In the genomic region with DNA sequence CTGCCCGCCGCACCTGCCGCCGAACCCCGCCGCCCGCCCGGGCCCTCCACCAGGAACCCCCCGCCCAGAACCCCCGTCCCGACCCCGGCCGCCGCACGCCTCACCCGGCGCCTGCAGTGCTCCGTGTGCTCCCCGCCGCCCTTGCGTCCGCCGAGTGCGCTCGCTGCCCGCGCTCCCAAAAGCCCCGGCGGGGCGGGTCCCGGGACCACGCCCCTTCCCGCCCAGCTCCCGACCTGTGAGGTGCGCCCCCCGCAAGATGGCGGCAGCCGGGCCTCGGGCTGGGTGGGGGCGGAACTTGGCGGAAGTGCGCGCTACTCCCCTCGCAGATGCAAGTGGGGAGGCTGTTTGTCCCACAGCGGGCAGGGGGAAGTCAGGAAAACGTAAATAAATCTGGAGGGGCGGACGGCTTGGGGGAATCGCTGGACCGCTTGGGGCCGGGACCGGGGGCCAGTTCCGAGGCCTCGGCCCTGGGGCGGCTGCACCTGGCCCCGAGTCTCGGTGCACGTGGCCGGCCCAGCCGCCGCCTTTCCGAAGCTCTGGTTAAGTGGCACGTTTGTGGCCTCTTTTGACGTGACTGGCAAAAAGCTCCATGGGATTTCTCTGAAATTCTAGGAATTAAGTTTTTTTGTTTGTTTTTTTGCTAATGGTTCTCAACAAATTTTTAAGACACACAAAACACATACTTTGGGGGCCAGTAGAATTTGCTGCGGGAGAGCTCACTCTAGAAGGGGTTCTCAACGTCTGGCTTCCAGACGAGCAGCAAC, we compare ENCODE assay signal across 1 cellular context.
TF ChIP-seq lines count a peak whose summit lies in the region.

Gene EZR, minus strand, starts transcription at position 156 of the 764 bp plus-strand sequence. CDS start 1,275 bp downstream, outside the sequence.

TF ChIP-seq in GM12878, 131 proteins besides CTCF, POLR2A, EP300 and RAD21 (continued from another document and continues in another):
- TF ChIP-seq CEBPZ (IDR thresholded peaks at IDR 0.05; ENCODE audit: low read depth, low read length) (no peak), ZBTB33 (IDR thresholded peaks at IDR 0.05) (no peak), RAD51 (IDR thresholded peaks at IDR 0.05) (no peak), SPI1 (IDR thresholded peaks at IDR 0.05; ENCODE audit: borderline replicate concordance, insufficient read depth, low read depth, low read length) (peak; percentile 46; the same call in 1 of the 2 replicates), MEF2B (IDR thresholded peaks at IDR 0.05; ENCODE audit: partially characterized antibody, poor library complexity, severe bottlenecking) (peak; percentile 53), NKRF (conservative IDR thresholded peaks at IDR 0.05) (peak; percentile 27; the same call in 1 of the 2 replicates), FOXM1 (IDR thresholded peaks at IDR 0.05; ENCODE audit: low read depth, low read length) (0 out of 2 replicates have a peak, but pooled peaks have one; percentile 20), DPF2 (IDR thresholded peaks at IDR 0.05) (0 out of 2 replicates have a peak, but pooled peaks have one; percentile 28), GABPA (IDR thresholded peaks at IDR 0.05; ENCODE audit: low read depth) (0 out of 2 replicates have a peak, but pooled peaks have one; percentile 25), EGR1 (IDR thresholded peaks at IDR 0.05; ENCODE audit: borderline replicate concordance in 1 of 2, low read depth in 2 of 2, low read length in 2 of 2) (peak in 1 of 2 experiments; percentile 72; a peak in 2 of 3 replicates), IKZF2 (IDR thresholded peaks at IDR 0.05) (peak; percentile 37 to 40; a peak in 2 of 4 replicates), POU2F2 (IDR thresholded peaks at IDR 0.05; ENCODE audit: borderline replicate concordance, low read depth, low read length) (peak; percentile 29; the same call in 1 of the 3 replicates), FOXK2 (IDR thresholded peaks at IDR 0.05) (no peak), NFIC (IDR thresholded peaks at IDR 0.05; ENCODE audit: low read depth, low read length) (no peak), CHD4 (IDR thresholded peaks at IDR 0.05) (no peak), KLF5 (IDR thresholded peaks at IDR 0.05; ENCODE audit: partially characterized antibody) (no peak), SREBF2 (IDR thresholded peaks at IDR 0.05; ENCODE audit: low read length) (no peak), POLR2AphosphoS2 (IDR thresholded peaks at IDR 0.05; ENCODE audit: low read depth, low read length) (peak; percentile 74; the same call in 1 of the 2 replicates), IKZF1 (conservative IDR thresholded peaks at IDR 0.05) (peak; percentile 72; the same call in 1 of the 2 replicates), TAF1 (IDR thresholded peaks at IDR 0.05; ENCODE audit: borderline replicate concordance, low read depth, low read length) (peak; percentile 90; the same call in 1 of the 2 replicates), RB1 (IDR thresholded peaks at IDR 0.05; ENCODE audit: borderline replicate concordance) (peak; percentile 54; the same call in 1 of the 2 replicates), MTA3 (IDR thresholded peaks at IDR 0.05; ENCODE audit: borderline replicate concordance, low read length) (no peak), IRF4 (IDR thresholded peaks at IDR 0.05; ENCODE audit: low read depth, low read length) (no peak), RELB (IDR thresholded peaks at IDR 0.05; ENCODE audit: low read depth) (peak; percentile 19; the same call in 1 of the 2 replicates), SIN3A (IDR thresholded peaks at IDR 0.05; ENCODE audit: low read depth, low read length) (peak; percentile 67; the same call in 1 of the 2 replicates), ZNF24 (IDR thresholded peaks at IDR 0.05) (0 out of 2 replicates have a peak, but pooled peaks have one; percentile 2), BHLHE40 (IDR thresholded peaks at IDR 0.05; ENCODE audit: borderline replicate concordance in 1 of 2, low read depth in 2 of 2, low read length in 1 of 2) (peak; percentile 60; a peak in 3 of 4 replicates), STAT1 (conservative IDR thresholded peaks at IDR 0.05) (no peak), EZH2 (IDR thresholded peaks at IDR 0.05; ENCODE audit: borderline replicate concordance, control insufficient read depth, low read depth, low read length) (no peak), TCF3 (IDR thresholded peaks at IDR 0.05; ENCODE audit: borderline replicate concordance, insufficient read depth, low read depth, low read length) (0 out of 2 replicates have a peak, but pooled peaks have one; percentile 16)
- TF ChIP-seq, protein P1, sequence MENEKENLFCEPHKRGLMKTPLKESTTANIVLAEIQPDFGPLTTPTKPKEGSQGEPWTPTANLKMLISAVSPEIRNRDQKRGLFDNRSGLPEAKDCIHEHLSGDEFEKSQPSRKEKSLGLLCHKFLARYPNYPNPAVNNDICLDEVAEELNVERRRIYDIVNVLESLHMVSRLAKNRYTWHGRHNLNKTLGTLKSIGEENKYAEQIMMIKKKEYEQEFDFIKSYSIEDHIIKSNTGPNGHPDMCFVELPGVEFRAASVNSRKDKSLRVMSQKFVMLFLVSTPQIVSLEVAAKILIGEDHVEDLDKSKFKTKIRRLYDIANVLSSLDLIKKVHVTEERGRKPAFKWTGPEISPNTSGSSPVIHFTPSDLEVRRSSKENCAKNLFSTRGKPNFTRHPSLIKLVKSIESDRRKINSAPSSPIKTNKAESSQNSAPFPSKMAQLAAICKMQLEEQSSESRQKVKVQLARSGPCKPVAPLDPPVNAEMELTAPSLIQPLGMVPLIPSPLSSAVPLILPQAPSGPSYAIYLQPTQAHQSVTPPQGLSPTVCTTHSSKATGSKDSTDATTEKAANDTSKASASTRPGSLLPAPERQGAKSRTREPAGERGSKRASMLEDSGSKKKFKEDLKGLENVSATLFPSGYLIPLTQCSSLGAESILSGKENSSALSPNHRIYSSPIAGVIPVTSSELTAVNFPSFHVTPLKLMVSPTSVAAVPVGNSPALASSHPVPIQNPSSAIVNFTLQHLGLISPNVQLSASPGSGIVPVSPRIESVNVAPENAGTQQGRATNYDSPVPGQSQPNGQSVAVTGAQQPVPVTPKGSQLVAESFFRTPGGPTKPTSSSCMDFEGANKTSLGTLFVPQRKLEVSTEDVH (IDR thresholded peaks at IDR 0.05; ENCODE audit: low read depth, partially characterized antibody): no peak
- TF ChIP-seq, protein P2, sequence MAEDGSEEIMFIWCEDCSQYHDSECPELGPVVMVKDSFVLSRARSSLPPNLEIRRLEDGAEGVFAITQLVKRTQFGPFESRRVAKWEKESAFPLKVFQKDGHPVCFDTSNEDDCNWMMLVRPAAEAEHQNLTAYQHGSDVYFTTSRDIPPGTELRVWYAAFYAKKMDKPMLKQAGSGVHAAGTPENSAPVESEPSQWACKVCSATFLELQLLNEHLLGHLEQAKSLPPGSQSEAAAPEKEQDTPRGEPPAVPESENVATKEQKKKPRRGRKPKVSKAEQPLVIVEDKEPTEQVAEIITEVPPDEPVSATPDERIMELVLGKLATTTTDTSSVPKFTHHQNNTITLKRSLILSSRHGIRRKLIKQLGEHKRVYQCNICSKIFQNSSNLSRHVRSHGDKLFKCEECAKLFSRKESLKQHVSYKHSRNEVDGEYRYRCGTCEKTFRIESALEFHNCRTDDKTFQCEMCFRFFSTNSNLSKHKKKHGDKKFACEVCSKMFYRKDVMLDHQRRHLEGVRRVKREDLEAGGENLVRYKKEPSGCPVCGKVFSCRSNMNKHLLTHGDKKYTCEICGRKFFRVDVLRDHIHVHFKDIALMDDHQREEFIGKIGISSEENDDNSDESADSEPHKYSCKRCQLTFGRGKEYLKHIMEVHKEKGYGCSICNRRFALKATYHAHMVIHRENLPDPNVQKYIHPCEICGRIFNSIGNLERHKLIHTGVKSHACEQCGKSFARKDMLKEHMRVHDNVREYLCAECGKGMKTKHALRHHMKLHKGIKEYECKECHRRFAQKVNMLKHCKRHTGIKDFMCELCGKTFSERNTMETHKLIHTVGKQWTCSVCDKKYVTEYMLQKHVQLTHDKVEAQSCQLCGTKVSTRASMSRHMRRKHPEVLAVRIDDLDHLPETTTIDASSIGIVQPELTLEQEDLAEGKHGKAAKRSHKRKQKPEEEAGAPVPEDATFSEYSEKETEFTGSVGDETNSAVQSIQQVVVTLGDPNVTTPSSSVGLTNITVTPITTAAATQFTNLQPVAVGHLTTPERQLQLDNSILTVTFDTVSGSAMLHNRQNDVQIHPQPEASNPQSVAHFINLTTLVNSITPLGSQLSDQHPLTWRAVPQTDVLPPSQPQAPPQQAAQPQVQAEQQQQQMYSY (CRISPR knock-in tag; IDR thresholded peaks at IDR 0.05): peak; percentile 66; the same call in 1 of the 2 replicates
- TF ChIP-seq, protein P3, sequence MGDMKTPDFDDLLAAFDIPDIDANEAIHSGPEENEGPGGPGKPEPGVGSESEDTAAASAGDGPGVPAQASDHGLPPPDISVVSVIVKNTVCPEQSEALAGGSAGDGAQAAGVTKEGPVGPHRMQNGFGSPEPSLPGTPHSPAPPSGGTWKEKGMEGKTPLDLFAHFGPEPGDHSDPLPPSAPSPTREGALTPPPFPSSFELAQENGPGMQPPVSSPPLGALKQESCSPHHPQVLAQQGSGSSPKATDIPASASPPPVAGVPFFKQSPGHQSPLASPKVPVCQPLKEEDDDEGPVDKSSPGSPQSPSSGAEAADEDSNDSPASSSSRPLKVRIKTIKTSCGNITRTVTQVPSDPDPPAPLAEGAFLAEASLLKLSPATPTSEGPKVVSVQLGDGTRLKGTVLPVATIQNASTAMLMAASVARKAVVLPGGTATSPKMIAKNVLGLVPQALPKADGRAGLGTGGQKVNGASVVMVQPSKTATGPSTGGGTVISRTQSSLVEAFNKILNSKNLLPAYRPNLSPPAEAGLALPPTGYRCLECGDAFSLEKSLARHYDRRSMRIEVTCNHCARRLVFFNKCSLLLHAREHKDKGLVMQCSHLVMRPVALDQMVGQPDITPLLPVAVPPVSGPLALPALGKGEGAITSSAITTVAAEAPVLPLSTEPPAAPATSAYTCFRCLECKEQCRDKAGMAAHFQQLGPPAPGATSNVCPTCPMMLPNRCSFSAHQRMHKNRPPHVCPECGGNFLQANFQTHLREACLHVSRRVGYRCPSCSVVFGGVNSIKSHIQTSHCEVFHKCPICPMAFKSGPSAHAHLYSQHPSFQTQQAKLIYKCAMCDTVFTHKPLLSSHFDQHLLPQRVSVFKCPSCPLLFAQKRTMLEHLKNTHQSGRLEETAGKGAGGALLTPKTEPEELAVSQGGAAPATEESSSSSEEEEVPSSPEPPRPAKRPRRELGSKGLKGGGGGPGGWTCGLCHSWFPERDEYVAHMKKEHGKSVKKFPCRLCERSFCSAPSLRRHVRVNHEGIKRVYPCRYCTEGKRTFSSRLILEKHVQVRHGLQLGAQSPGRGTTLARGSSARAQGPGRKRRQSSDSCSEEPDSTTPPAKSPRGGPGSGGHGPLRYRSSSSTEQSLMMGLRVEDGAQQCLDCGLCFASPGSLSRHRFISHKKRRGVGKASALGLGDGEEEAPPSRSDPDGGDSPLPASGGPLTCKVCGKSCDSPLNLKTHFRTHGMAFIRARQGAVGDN (IDR thresholded peaks at IDR 0.05): peak; percentile 99
